In the genomic region with DNA sequence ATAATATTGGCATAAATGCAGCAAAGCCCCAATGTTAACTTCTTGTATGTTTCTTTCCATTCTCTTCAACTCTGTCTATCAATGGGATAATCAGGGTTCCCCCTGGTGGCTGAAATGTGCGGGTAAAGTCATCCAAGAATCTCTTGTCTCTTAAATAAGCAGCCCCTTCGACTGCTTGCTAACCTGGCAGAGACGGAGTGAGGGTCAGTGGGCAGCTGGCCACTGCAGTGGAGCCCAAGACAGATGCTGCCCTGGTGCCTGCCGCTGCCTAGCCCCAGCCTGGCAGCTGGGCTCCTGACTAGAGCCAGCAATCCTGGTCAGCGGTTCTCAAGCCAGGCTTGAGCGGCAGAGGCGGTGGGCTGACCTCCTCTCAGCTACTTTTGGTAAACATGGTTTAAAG, we compare ENCODE assay signal across 8 cellular contexts.
DNase-seq lines count a peak whose midpoint lies in the region; ATAC-seq lines count a peak whose summit lies in the region.

No MANE protein-coding gene starts in this region.

- ATAC-seq in Right ventricle myocardium inferior: peak; percentile 23
- no peak for ATAC-seq in HG03571 (IDR thresholded peaks at IDR 0.05; ENCODE audit: unreplicated experiment)

- DNase-seq in Right ventricle myocardium inferior (ENCODE audit: missing footprints): no peak
- no peak for DNase-seq in cardiac septum (ENCODE audit: low spot score)
- peak; percentile 75 for DNase-seq in LHCN-M2 (ENCODE audit: low read depth)
- DNase-seq in SK-N-MC (ENCODE audit: low read depth, low spot score): peak; percentile 45
- peak; percentile 72 to 82 for DNase-seq in T47D (ENCODE audit: low read depth in 1 of 2, low spot score in 1 of 2)
- peak; percentile 82 for DNase-seq in islet precursor cell
- peak; percentile 22 for DNase-seq in stimulated activated CD4-positive, alpha-beta T cell treated with anti-CD3 and anti-CD28 coated beads, Interleukin-1b, Interleukin-23, amount 100 ng/mL, for 48 hours

- in situ Hi-C loops in T47D (cut with HindIII; ENCODE audit: low pct_unique_long_range_greater_than_20kb, low sequenced_read_pairs): no loop called here

- H3K36me3 ChIP-seq in SK-N-MC (ENCODE audit: insufficient read depth, low read length): no peaks in the 10 kb centered on the region

- no peaks in the 10 kb centered on the region for H3K9me3 ChIP-seq in SK-N-MC (ENCODE audit: low read depth, low read length)

- H3K27ac ChIP-seq in SK-N-MC: no peak overlapping the region

- no peak overlapping the region for H3K9ac ChIP-seq in SK-N-MC (ENCODE audit: insufficient read length)

- intact Hi-C loops in Right ventricle myocardium inferior (cut with DNase I) (loop anchor here (5.0 to 10.0 kb wide), 3 partner anchors 275 to 600 kb away; no protein-coding TSS in a partner anchor), cardiac septum (cut with DNase I) (loop anchor here (5.0 to 10.0 kb wide), 4 partner anchors 75 to 415 kb away; no protein-coding TSS in a partner anchor)

- no peak overlapping the region for H3K4me3 ChIP-seq in SK-N-MC

Comparison
In these comparisons a context has a peak if more than half of its experiments do, and no peak if none do; other contexts are left out.
1. DNase-seq: peak in LHCN-M2 (single experiment), SK-N-MC (single experiment), T47D (2 of 2), islet precursor cell (single experiment) and stimulated activated CD4-positive, alpha-beta T cell treated with anti-CD3 and anti-CD28 coated beads, Interleukin-1b, Interleukin-23, amount 100 ng/mL, for 48 hours (single experiment); none in Right ventricle myocardium inferior (single experiment) and cardiac septum (single experiment).